ENCODE assay signal across 9 cellular contexts in genomic region chr16:17369441-17369951, GRCh38.
DNase-seq lines count a peak whose midpoint lies in the region; ATAC-seq and TF ChIP-seq lines count a peak whose summit lies in the region.
"Had no signal": no experiment of that assay in that cellular context is flagged by ENCODE, and none has a peak within 500 bp of the region (broad histone marks: within the 10 kb centered on the region; RNA-seq: fewer than 3 reads in every experiment).

No MANE protein-coding gene starts in this region.

- H3K27ac ChIP-seq in duodenal mucosa (ENCODE audit: low read depth, low read length): peak overlapping the region; percentile 34
- no peak overlapping the region for H3K27ac ChIP-seq in prostate gland

- ATAC-seq in HG02938 (IDR thresholded peaks at IDR 0.05; ENCODE audit: unreplicated experiment): peak; percentile 56

- no peaks in the 10 kb centered on the region for H3K36me3 ChIP-seq in duodenal mucosa (ENCODE audit: control insufficient read depth in 1 of 2, insufficient read depth in 2 of 2, low read length in 2 of 2)
- no peaks in the 10 kb centered on the region for H3K36me3 ChIP-seq in prostate gland
- peaks cover 3% of the 10 kb centered on the region; the same call in 1 of the 2 replicates for H3K36me3 ChIP-seq in MG63
- H3K36me3 ChIP-seq: breast epithelium had no signal

- H3K27me3 ChIP-seq in duodenal mucosa (ENCODE audit: control insufficient read depth in 1 of 2, insufficient read depth in 2 of 2, low read length in 2 of 2) (no peaks in the 10 kb centered on the region), prostate gland (replicated peaks; ENCODE audit: insufficient read depth) (no peaks in the 10 kb centered on the region), MG63 (no peaks in the 10 kb centered on the region)
- H3K27me3 ChIP-seq: breast epithelium had no signal

- H3K9me3 ChIP-seq in duodenal mucosa (ENCODE audit: control insufficient read depth in 1 of 2, low read length in 2 of 2) (no peaks in the 10 kb centered on the region), prostate gland (no peaks in the 10 kb centered on the region), MG63 (no peaks in the 10 kb centered on the region)
- H3K9me3 ChIP-seq: breast epithelium had no signal

- H3K9ac ChIP-seq in duodenal mucosa (ENCODE audit: low read depth in 1 of 2, low read length in 2 of 2): no peak overlapping the region

- intact Hi-C loops in prostate gland (cut with DNase I): no loop called here

- DNase-seq in EH (ENCODE audit: low read depth) (peak; percentile 10), pons (ENCODE audit: low spot score) (peak; percentile 79), HuH-7 (ENCODE audit: low spot score) (no peak), prostate gland (ENCODE audit: low spot score) (no peak), MG63 (no peak)
- peak; percentile 30 for DNase-seq in activated CD4-positive, CD25-positive, alpha-beta regulatory T cell treated with anti-CD3 and anti-CD28 coated beads, Interleukin-2, amount 50 U/mL, for 16 hours (ENCODE audit: low read depth, low spot score)

- WGBS in prostate gland: 71% methylated on average over 10 of the region's 10 CpGs

- TF ChIP-seq CTCF in prostate gland (IDR thresholded peaks at IDR 0.05): no peak

- no peak for TF ChIP-seq POLR2A in prostate gland (IDR thresholded peaks at IDR 0.05)

- H3K4me1 ChIP-seq in duodenal mucosa (ENCODE audit: control insufficient read depth in 1 of 2, insufficient read depth in 2 of 2, low read length in 2 of 2) (peaks cover 37 to 39% of the 10 kb centered on the region in 2 donors), prostate gland (replicated peaks) (no peaks in the 10 kb centered on the region)

- peak overlapping the region; percentile 12 to 46 for H3K4me3 ChIP-seq in duodenal mucosa (ENCODE audit: low read depth in 1 of 2, low read length in 2 of 2)
- H3K4me3 ChIP-seq in prostate gland: no peak overlapping the region
- H3K4me3 ChIP-seq in MG63: no peak overlapping the region
- H3K4me3 ChIP-seq: breast epithelium had no signal

Comparison
In these comparisons a context has a peak if more than half of its experiments do, and no peak if none do; other contexts are left out.
1. DNase-seq: peak in EH (single experiment), activated CD4-positive, CD25-positive, alpha-beta regulatory T cell treated with anti-CD3 and anti-CD28 coated beads, Interleukin-2, amount 50 U/mL, for 16 hours (single experiment) and pons (single experiment); none in HuH-7 (single experiment), prostate gland (single experiment) and MG63 (single experiment).
2. H3K4me3 ChIP-seq: peak in duodenal mucosa (2 of 2); none in prostate gland (0 of 2) and MG63 (single experiment).